Comparison of ENCODE assay signal across 1 cellular context in the genomic region with DNA sequence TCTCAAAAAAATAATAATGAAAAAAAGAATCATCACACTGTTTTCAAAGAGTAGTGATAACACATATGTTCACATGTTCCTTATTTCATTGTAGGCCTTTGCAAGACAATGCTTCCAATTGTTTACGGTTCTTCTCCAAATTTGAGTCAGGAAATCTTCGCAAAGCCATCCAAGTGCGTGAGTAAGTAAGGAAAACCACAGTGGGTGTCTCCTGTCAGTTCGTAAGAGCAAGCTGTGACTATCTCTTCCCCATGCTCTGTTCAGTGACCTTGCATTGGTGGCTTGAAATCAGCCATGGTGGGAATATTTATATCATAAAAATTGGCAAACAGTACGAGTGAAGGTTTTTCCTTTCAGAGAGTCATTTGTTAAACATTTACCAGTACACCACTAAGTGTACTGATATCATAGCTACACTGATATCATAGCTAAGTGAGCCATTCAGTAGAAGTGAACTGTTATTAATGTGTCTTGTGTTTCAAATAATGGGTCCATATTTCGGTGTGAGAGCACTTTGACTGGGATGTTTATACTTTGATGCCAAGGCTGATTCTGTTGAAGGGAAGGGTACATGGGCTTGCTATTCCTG.
TF ChIP-seq lines count a peak whose summit lies in the region.

No MANE protein-coding gene starts in this region.

TF ChIP-seq in A549, 52 proteins besides CTCF, POLR2A, EP300 and RAD21 (continued from another document):
- no peak for TF ChIP-seq SREBF2 (IDR thresholded peaks at IDR 0.05)
- TF ChIP-seq E2F6 (IDR thresholded peaks at IDR 0.05; ENCODE audit: borderline replicate concordance, low read depth), result no peak
- no peak for TF ChIP-seq PHF8 (IDR thresholded peaks at IDR 0.05; ENCODE audit: borderline replicate concordance, low read depth)
- no peak for TF ChIP-seq CBX2 (IDR thresholded peaks at IDR 0.05; ENCODE audit: borderline replicate concordance, low read depth)
- no peak for TF ChIP-seq CHD2 (IDR thresholded peaks at IDR 0.05; ENCODE audit: low read length, partially characterized antibody)
- no peak for TF ChIP-seq POLR2AphosphoS2 (conservative IDR thresholded peaks at IDR 0.05; ENCODE audit: low read length)
- TF ChIP-seq ZNF302 (CRISPR knock-in tag; IDR thresholded peaks at IDR 0.05), result no peak
- no peak for TF ChIP-seq BHLHE40 (IDR thresholded peaks at IDR 0.05; ENCODE audit: low read depth, low read length)
- no peak for TF ChIP-seq RARB (CRISPR knock-in tag; IDR thresholded peaks at IDR 0.05)
- no peak for TF ChIP-seq USF2 (IDR thresholded peaks at IDR 0.05)
- no peak for TF ChIP-seq CEBPB (IDR thresholded peaks at IDR 0.05)
